Comparison of ENCODE assay signal across 8 cellular contexts in genomic region chr4:119299221-119300071, GRCh38. TPM values are rescaled to one million over a fixed set of nuclear protein-coding genes. Genes with fewer than 3 reads are reported as not detected.
DNase-seq lines count a peak whose midpoint lies in the region; ATAC-seq and TF ChIP-seq lines count a peak whose summit lies in the region.

No MANE protein-coding gene starts in this region.

- peak; percentile 22 for DNase-seq in GM03348 (ENCODE audit: low spot score)
- DNase-seq in Karpas-422, result peak; percentile 79
- no peak for DNase-seq in central memory CD8-positive, alpha-beta T cell (ENCODE audit: low spot score in 2 of 2)
- peak; percentile 11 to 33 for DNase-seq in lung microvascular endothelial cell (ENCODE audit: low read depth in 2 of 2)
- DNase-seq in upper lobe of right lung, result no peak
- no peak for DNase-seq in NCI-H2107 (lab: John Stamatoyannopoulos, UW)
- DNase-seq in activated CD4-positive, alpha-beta T cell treated with anti-CD3 and anti-CD28 coated beads, Interleukin-2, amount 50 U/mL, for 1 hour, result no peak

- no peaks in the 10 kb centered on the region for H3K27me3 Mint-ChIP-seq in central memory CD8-positive, alpha-beta T cell

- no peak for TF ChIP-seq CTCF in upper lobe of right lung (IDR thresholded peaks at IDR 0.05)

- H3K27ac ChIP-seq in Karpas-422 (ENCODE audit: low read length), result peak overlapping the region; percentile 87
- peak overlapping the region; percentile 96 for H3K27ac ChIP-seq in upper lobe of right lung

- peak overlapping the region; percentile 100 for H3K4me3 Mint-ChIP-seq in central memory CD8-positive, alpha-beta T cell

- peak overlapping the region; percentile 73 for H2AFZ ChIP-seq in Karpas-422 (ENCODE audit: low read length)

- peak overlapping the region; percentile 80 for H3K9ac ChIP-seq in Karpas-422 (ENCODE audit: low read length)

- H3K4me1 ChIP-seq in Karpas-422 (ENCODE audit: low read length) (peaks cover 24% of the 10 kb centered on the region), upper lobe of right lung (peaks cover 23% of the 10 kb centered on the region)

- H3K4me1 Mint-ChIP-seq in central memory CD8-positive, alpha-beta T cell, result peaks cover 30% of the 10 kb centered on the region

- H3K79me2 ChIP-seq in Karpas-422 (ENCODE audit: low read length), result peaks cover 17% of the 10 kb centered on the region

- H4K20me1 ChIP-seq in Karpas-422 (ENCODE audit: insufficient read depth, low read depth, low read length), result no peaks in the 10 kb centered on the region; the same call in 1 of the 2 replicates

- no peaks in the 10 kb centered on the region for H3K27me3 ChIP-seq in Karpas-422 (ENCODE audit: low read length)
- H3K27me3 ChIP-seq in upper lobe of right lung, result no peaks in the 10 kb centered on the region

- intact Hi-C loops in upper lobe of right lung (cut with DNase I), result no loop called here

- no peaks in the 10 kb centered on the region for H3K9me3 ChIP-seq in Karpas-422 (ENCODE audit: low read length)
- H3K9me3 ChIP-seq in upper lobe of right lung, result no peaks in the 10 kb centered on the region

- no peaks in the 10 kb centered on the region for H3K9me3 Mint-ChIP-seq in central memory CD8-positive, alpha-beta T cell

- H3K4me3 ChIP-seq in Karpas-422 (ENCODE audit: low read length) (peak overlapping the region; percentile 82), upper lobe of right lung (peak overlapping the region; percentile 90)

- peaks cover 16% of the 10 kb centered on the region for H3K36me3 Mint-ChIP-seq in central memory CD8-positive, alpha-beta T cell (ENCODE audit: insufficient read depth)

- H3K36me3 ChIP-seq in Karpas-422 (ENCODE audit: insufficient read depth, low read length) (peaks cover 11% of the 10 kb centered on the region), upper lobe of right lung (peaks cover 23% of the 10 kb centered on the region)

- ATAC-seq in GM21825 (IDR thresholded peaks at IDR 0.05; ENCODE audit: unreplicated experiment) (peak; percentile 48), upper lobe of right lung (no peak)
- ATAC-seq in central memory CD8-positive, alpha-beta T cell (replicated peaks; ENCODE audit: extremely low read depth, poor library complexity, severe bottlenecking), result peak; percentile 22

- H3K9me2 ChIP-seq in Karpas-422 (replicated peaks; ENCODE audit: insufficient read depth, low read length), result no peaks in the 10 kb centered on the region

- H3K27ac Mint-ChIP-seq in central memory CD8-positive, alpha-beta T cell (ENCODE audit: low read depth), result peak overlapping the region; percentile 100

- peak overlapping the region; percentile 82 for H3K4me2 ChIP-seq in Karpas-422 (ENCODE audit: low read depth, low read length, poor library complexity, severe bottlenecking)

RNA-seq across cellular contexts. Expression of gene FABP2, which starts 22.5 kb away (rescaled TPM):
- total RNA-seq in Karpas-422 (2014; rRNA removed; shearing (Covaris generic); ENCODE audit: low replicate concordance), result not detected in 2 replicates
- not detected in 2 replicates for total RNA-seq in lung microvascular endothelial cell
- not detected for total RNA-seq in upper lobe of right lung

Comparison
In these comparisons a context has a peak if more than half of its experiments do, and no peak if none do; other contexts are left out.
1. DNase-seq: peak in GM03348 (single experiment), Karpas-422 (single experiment) and lung microvascular endothelial cell (2 of 2); none in central memory CD8-positive, alpha-beta T cell (0 of 2), upper lobe of right lung (single experiment), NCI-H2107 (single experiment) and activated CD4-positive, alpha-beta T cell treated with anti-CD3 and anti-CD28 coated beads, Interleukin-2, amount 50 U/mL, for 1 hour (single experiment).